In genomic region chr2:43436431-43436830, GRCh38 we compare ENCODE assay signal across 24 cellular contexts.
"Had no signal": no experiment of that assay in that cellular context is flagged by ENCODE, and none has a peak within 500 bp of the region (broad histone marks: within the 10 kb centered on the region; RNA-seq: fewer than 3 reads in every experiment).

No MANE protein-coding gene starts in this region.

- H3K27me3 ChIP-seq: dorsolateral prefrontal cortex, heart left ventricle, left lung, ovary, stomach, testis, tibial nerve, vagina had no signal

- H3K27ac ChIP-seq: dorsolateral prefrontal cortex, heart left ventricle, left lung, ovary, stomach, testis, tibial nerve, vagina had no signal

- DNase-seq: dorsolateral prefrontal cortex; effector CD4-positive, alpha-beta T cell; heart left ventricle; hippocampal formation; left cardiac atrium; left lung; mesenchymal stem cell; midbrain; natural killer cell; occipital lobe; ovary; retina; stimulated activated CD4-positive, alpha-beta T cell treated with anti-CD3 and anti-CD28 coated beads, Interleukin-2, amount 100 ng/mL, for 24 hours; stimulated activated CD4-positive, alpha-beta T cell treated with anti-CD3 and anti-CD28 coated beads, Interleukin-4, amount 100 ng/mL, for 24 hours; stimulated activated naive CD4-positive, alpha-beta T cell treated with Interleukin-2 at 50 U/mL for 16 hours; stomach; testis had no signal

- H3K4me3 ChIP-seq: dorsolateral prefrontal cortex, heart left ventricle, left lung, ovary, stomach, testis, tibial nerve, vagina had no signal

- ATAC-seq: heart left ventricle; left cardiac atrium; left lung; natural killer cell; sciatic nerve; stimulated activated effector memory CD8-positive, alpha-beta T cell treated with anti-CD3 and anti-CD28 coated beads, Interleukin-12 subunit alpha, Interleukin-12 subunit beta, amount 100 ng/mL, for 72 hours had no signal

- H3K9me3 ChIP-seq: heart left ventricle, left lung, ovary, stomach, testis, tibial nerve, vagina had no signal

- H3K36me3 ChIP-seq: heart left ventricle, ovary, stomach, vagina had no signal

- FAIRE-seq: colon, frontal cortex, islet of Langerhans had no signal

- H3K4me1 ChIP-seq: testis, tibial nerve, vagina had no signal
